14 cellular contexts compared by ENCODE assay signal in the genomic region with DNA sequence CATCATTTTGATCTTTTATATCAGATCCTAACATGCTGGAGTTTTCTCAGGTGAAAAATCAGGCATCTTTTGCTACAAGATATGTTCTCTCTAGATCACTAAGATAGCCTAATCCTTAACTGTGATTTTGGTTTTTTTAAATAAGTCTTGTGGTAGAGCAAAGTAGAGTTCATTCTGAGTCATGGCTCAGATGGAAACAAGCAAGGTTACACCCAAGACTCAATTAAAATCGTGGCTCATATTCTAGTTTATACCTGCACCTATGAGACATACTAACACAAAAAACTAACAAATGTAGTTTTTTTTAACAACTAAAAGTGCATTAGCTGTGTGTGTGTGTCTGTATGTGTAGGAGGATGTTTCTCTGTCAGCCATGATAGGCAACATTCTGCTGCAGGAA.
DNase-seq lines count a peak whose midpoint lies in the region; TF ChIP-seq lines count a peak whose summit lies in the region.
"Had no signal": no experiment of that assay in that cellular context is flagged by ENCODE, and none has a peak within 500 bp of the region (broad histone marks: within the 10 kb centered on the region; RNA-seq: fewer than 3 reads in every experiment).

No MANE protein-coding gene starts in this region.

- DNase-seq in ELR (ENCODE audit: low read depth) (peak; percentile 24), epithelial cell of esophagus (ENCODE audit: low read depth) (peak; percentile 59), smooth muscle cell (lab: John Stamatoyannopoulos, UW; ENCODE audit: unreplicated experiment) (no peak), CD1c-positive myeloid dendritic cell (ENCODE audit: extremely low spot score) (no peak), NCI-H1930 (lab: John Stamatoyannopoulos, UW) (no peak)
- DNase-seq in effector CD4-positive, alpha-beta T cell: no peak
- DNase-seq: C1 segment of cervical spinal cord, DMS153, NCI-H1417, NCI-H2029 treated with DMSO at 0.1 percent for 48 hours, NCI-H510A treated with DMSO at 0.1 percent for 48 hours, SHP77 had no signal

- H3K9me2 ChIP-seq in Loucy (replicated peaks; ENCODE audit: low read depth, low read length): no peaks in the 10 kb centered on the region

- H3K4me1 ChIP-seq in Loucy (ENCODE audit: insufficient read depth, low read length, poor library complexity, severe bottlenecking): peaks cover 5% of the 10 kb centered on the region
- peaks cover 9% of the 10 kb centered on the region for H3K4me1 ChIP-seq in smooth muscle cell (ENCODE audit: low read depth)

- peak overlapping the region; percentile 27 for H3K27ac ChIP-seq in smooth muscle cell (ENCODE audit: low read depth)
- H3K27ac ChIP-seq: KMS-11 had no signal

- no peaks in the 10 kb centered on the region for H3F3A ChIP-seq in Loucy (ENCODE audit: low read depth)
- H3F3A ChIP-seq in smooth muscle cell (ENCODE audit: low read depth): no peaks in the 10 kb centered on the region

- WGBS in smooth muscle cell (ENCODE audit: low lambda C conversion rate): 45% methylated on average over 1 of the region's 1 CpG

- no peak overlapping the region for H3K4me3 ChIP-seq in Loucy (ENCODE audit: low read length, poor library complexity, severe bottlenecking)
- H3K4me3 ChIP-seq in epithelial cell of esophagus (ENCODE audit: low read length): no peak overlapping the region
- no peak overlapping the region for H3K4me3 ChIP-seq in smooth muscle cell

- no peaks in the 10 kb centered on the region for H4K20me1 ChIP-seq in Loucy (ENCODE audit: insufficient read depth, low read length, poor library complexity, severe bottlenecking)
- no peaks in the 10 kb centered on the region for H4K20me1 ChIP-seq in smooth muscle cell (ENCODE audit: low read depth)

- H3K27me3 ChIP-seq in Loucy (ENCODE audit: insufficient read depth, low read length, poor library complexity, severe bottlenecking) (no peaks in the 10 kb centered on the region), smooth muscle cell (ENCODE audit: low read depth) (no peaks in the 10 kb centered on the region)

- H3K36me3 ChIP-seq in Loucy (ENCODE audit: insufficient read depth, low read length): no peaks in the 10 kb centered on the region
- no peaks in the 10 kb centered on the region for H3K36me3 ChIP-seq in smooth muscle cell (ENCODE audit: low read depth)

- H3K9me3 ChIP-seq in Loucy (ENCODE audit: insufficient read depth, low read depth, low read length): no peaks in the 10 kb centered on the region
- H3K9me3 ChIP-seq in smooth muscle cell (replicated peaks; ENCODE audit: low read depth): no peaks in the 10 kb centered on the region

- no peak overlapping the region for H2AFZ ChIP-seq in Loucy (ENCODE audit: low read length)
- no peak overlapping the region for H2AFZ ChIP-seq in smooth muscle cell (ENCODE audit: low read depth)

- H3K4me2 ChIP-seq in Loucy (ENCODE audit: low read depth, low read length, poor library complexity, severe bottlenecking) (peak overlapping the region; percentile 7), smooth muscle cell (peak overlapping the region; percentile 21)
- H3K4me2 ChIP-seq: KMS-11 had no signal

- H3K79me2 ChIP-seq in Loucy (ENCODE audit: insufficient read depth, low read length) (no peaks in the 10 kb centered on the region), smooth muscle cell (ENCODE audit: low read depth) (no peaks in the 10 kb centered on the region)

- TF ChIP-seq CTCF in Loucy (conservative IDR thresholded peaks at IDR 0.05; ENCODE audit: low read length) (no peak), epithelial cell of esophagus (IDR thresholded peaks at IDR 0.05; ENCODE audit: insufficient read depth, low read depth, low read length, missing control alignments) (no peak), smooth muscle cell (IDR thresholded peaks at IDR 0.05; ENCODE audit: borderline replicate concordance, insufficient read depth, poor library complexity, severe bottlenecking) (no peak)

- H3K9ac ChIP-seq in Loucy (ENCODE audit: low read depth, low read length, poor library complexity, severe bottlenecking) (no peak overlapping the region), smooth muscle cell (ENCODE audit: low read depth) (no peak overlapping the region)
- H3K9ac ChIP-seq: KMS-11 had no signal

Comparison
In these comparisons a context has a peak if more than half of its experiments do, and no peak if none do; other contexts are left out.
1. DNase-seq: peak in ELR (single experiment) and epithelial cell of esophagus (single experiment); none in smooth muscle cell (single experiment), CD1c-positive myeloid dendritic cell (single experiment), effector CD4-positive, alpha-beta T cell (single experiment) and NCI-H1930 (0 of 2).